Comparison of ENCODE assay signal across 23 cellular contexts in the genomic region with DNA sequence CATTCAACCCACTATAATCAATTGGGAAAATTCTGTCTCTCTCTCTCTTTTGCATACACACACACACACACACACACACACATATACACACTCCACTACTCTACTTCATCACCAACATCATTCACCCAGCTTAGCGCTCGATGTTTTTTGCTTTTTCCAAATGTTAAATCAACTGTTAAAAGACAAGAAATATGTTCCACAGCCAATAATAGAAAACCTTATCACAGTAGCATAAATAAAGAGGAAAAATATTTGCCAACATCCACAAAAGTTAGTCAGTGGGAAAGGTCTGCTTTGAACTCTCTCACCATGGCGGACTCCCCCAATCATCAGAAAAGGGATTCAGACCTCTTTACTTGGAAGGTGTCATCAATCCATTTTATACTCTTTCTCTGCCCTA. TPM values are rescaled to one million over a fixed set of nuclear protein-coding genes. Genes with fewer than 3 reads are reported as not detected.
"Had no signal": no experiment of that assay in that cellular context is flagged by ENCODE, and none has a peak within 500 bp of the region (broad histone marks: within the 10 kb centered on the region; RNA-seq: fewer than 3 reads in every experiment).

No MANE protein-coding gene starts in this region.

- H3K27ac ChIP-seq: adrenal gland, left lung, tibial nerve had no signal

- H3K9me3 ChIP-seq: adrenal gland, left lung had no signal

- H3K4me3 ChIP-seq: adrenal gland, left lung, tibial nerve had no signal

- H3K36me3 Mint-ChIP-seq: activated naive CD8-positive, alpha-beta T cell; immature natural killer cell; natural killer cell treated with Interleukin-12 subunit alpha and Interleukin-12 subunit beta and Interleukin-15 and Interleukin-18, amount 100 ng/mL, for 72 hours; T-cell had no signal

- H3K4me1 Mint-ChIP-seq: immature natural killer cell, T-cell had no signal

- H3K9me3 Mint-ChIP-seq: activated T-cell treated with anti-CD3 and anti-CD28 coated beads, Interleukin-2, amount 50 U/mL, for 4 hours; activated T-helper 2 cell treated with anti-CD3 and anti-CD28 coated beads, Interferon-gamma antibody, Interleukin-2, Interleukin-4, amounts not matched to agents 10 μg/mL and 5 μg/mL and 100 μg/mL, durations not matched to agents 14 hours and 24 hours and 36 hours; dendritic cell treated with granulocyte-macrophage colony-stimulating factor and Interleukin-4, amounts not matched to agents 40 ng/mL and 50 ng/mL, for 4 days; natural killer cell treated with Interleukin-12 subunit alpha and Interleukin-12 subunit beta and Interleukin-15 and Interleukin-18, amount 100 ng/mL, for 72 hours; stimulated activated naive CD8-positive, alpha-beta T cell treated with anti-CD3 and anti-CD28 coated beads, Interleukin-15, Interleukin-2, amounts not matched to agents 100 ng/mL and 50 ng/mL, for 24 hours; T-cell; T-helper 2 cell treated with Interferon-gamma antibody and Interleukin-4, amounts not matched to agents 5 μg/mL and 100 μg/mL, for 36 hours had no signal

- H3K36me3 ChIP-seq: adrenal gland, left lung, tibial nerve had no signal

- H3K4me1 ChIP-seq: adrenal gland, left lung, tibial nerve had no signal

- DNase-seq: activated CD8-positive, alpha-beta memory T cell treated with anti-CD3 and anti-CD28 coated beads for 24 hours; activated CD8-positive, alpha-beta memory T cell treated with anti-CD3 and anti-CD28 coated beads, Interleukin-2, amount 50 U/mL, for 4 hours; activated naive CD4-positive, alpha-beta T cell; activated T-cell treated with anti-CD3 and anti-CD28 coated beads, Interleukin-2, amount 50 U/mL, for 4 hours; adrenal gland; effector CD8-positive, alpha-beta T cell; foreskin fibroblast; immature natural killer cell; left lung; occipital lobe; retina; stimulated activated CD4-positive, alpha-beta T cell treated with anti-CD3 and anti-CD28 coated beads, Interleukin-12 subunit alpha, Interleukin-12 subunit beta, amount 100 ng/mL, for 4 hours; substantia nigra; T-cell had no signal

- H3K27me3 ChIP-seq: adrenal gland, left lung, tibial nerve had no signal

- H3K27ac Mint-ChIP-seq: activated naive CD8-positive, alpha-beta T cell; activated T-helper 2 cell treated with anti-CD3 and anti-CD28 coated beads, Interferon-gamma antibody, Interleukin-2, Interleukin-4, amounts not matched to agents 10 μg/mL and 5 μg/mL and 100 μg/mL, durations not matched to agents 14 hours and 24 hours and 36 hours; dendritic cell treated with granulocyte-macrophage colony-stimulating factor and Interleukin-4, amounts not matched to agents 40 ng/mL and 50 ng/mL, for 4 days; immature natural killer cell; natural killer cell treated with Interleukin-12 subunit alpha and Interleukin-12 subunit beta and Interleukin-15 and Interleukin-18, amount 100 ng/mL, for 72 hours; stimulated activated naive CD8-positive, alpha-beta T cell treated with anti-CD3 and anti-CD28 coated beads, Interleukin-15, Interleukin-2, amounts not matched to agents 100 ng/mL and 50 ng/mL, for 24 hours; T-cell; T-helper 2 cell treated with Interferon-gamma antibody and Interleukin-4, amounts not matched to agents 5 μg/mL and 100 μg/mL, for 36 hours; WTC11 had no signal

- H3K4me3 Mint-ChIP-seq: activated naive CD8-positive, alpha-beta T cell; activated T-cell treated with anti-CD3 and anti-CD28 coated beads, Interleukin-2, amount 50 U/mL, for 4 hours; dendritic cell treated with granulocyte-macrophage colony-stimulating factor and Interleukin-4, amounts not matched to agents 40 ng/mL and 50 ng/mL, for 4 days; immature natural killer cell; natural killer cell treated with Interleukin-12 subunit alpha and Interleukin-12 subunit beta and Interleukin-15 and Interleukin-18, amount 100 ng/mL, for 72 hours; stimulated activated naive CD8-positive, alpha-beta T cell treated with anti-CD3 and anti-CD28 coated beads, Interleukin-15, Interleukin-2, amounts not matched to agents 100 ng/mL and 50 ng/mL, for 24 hours; T-cell; T-helper 2 cell treated with Interferon-gamma antibody and Interleukin-4, amounts not matched to agents 5 μg/mL and 100 μg/mL, for 36 hours; WTC11 had no signal

- ATAC-seq: activated T-cell treated with anti-CD3 and anti-CD28 coated beads, Interleukin-2, amount 50 U/mL, for 4 hours; natural killer cell treated with Interleukin-12 subunit alpha and Interleukin-12 subunit beta and Interleukin-15 and Interleukin-18, amount 100 ng/mL, for 72 hours; T-cell; WTC11 had no signal

RNA-seq across cellular contexts. Expression of a gene that starts 29.4 kb away (rescaled TPM):
- total RNA-seq: activated T-cell treated with anti-CD3 and anti-CD28 coated beads, Interleukin-2, amount 50 U/mL, for 4 hours; activated T-helper 2 cell treated with anti-CD3 and anti-CD28 coated beads, Interferon-gamma antibody, Interleukin-2, Interleukin-4, amounts not matched to agents 10 μg/mL and 5 μg/mL and 100 μg/mL, durations not matched to agents 14 hours and 24 hours and 36 hours; natural killer cell treated with Interleukin-12 subunit alpha and Interleukin-12 subunit beta and Interleukin-15 and Interleukin-18, amount 100 ng/mL, for 72 hours had no signal
- polyA plus RNA-seq: fibroblast of lung, immature natural killer cell had no signal
